In the genomic region with DNA sequence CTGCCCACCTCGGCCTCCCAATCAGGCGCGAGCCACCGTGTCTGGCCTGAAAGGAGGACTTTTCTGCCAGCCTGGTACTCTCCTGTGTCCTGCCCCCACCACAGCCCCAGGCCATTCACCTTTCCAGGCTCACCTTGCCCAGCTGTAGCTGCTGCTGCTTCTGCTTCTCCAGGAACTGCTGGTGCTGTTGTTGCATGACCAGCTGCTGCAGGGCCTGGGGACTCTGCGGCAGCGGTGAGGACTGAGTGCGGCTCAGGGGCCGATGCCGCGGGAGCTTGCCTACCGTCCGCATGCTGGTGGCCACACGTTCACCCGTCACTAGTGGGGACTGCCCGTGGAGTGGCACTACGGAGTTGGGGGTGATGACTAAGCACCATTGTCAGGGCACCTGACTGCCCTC, we compare ENCODE assay signal across 31 cellular contexts. TPM values are rescaled to one million over a fixed set of nuclear protein-coding genes. Genes with fewer than 3 reads are reported as not detected.
DNase-seq lines count a peak whose midpoint lies in the region; ATAC-seq and TF ChIP-seq lines count a peak whose summit lies in the region.
"Had no signal": no experiment of that assay in that cellular context is flagged by ENCODE, and none has a peak within 500 bp of the region (broad histone marks: within the 10 kb centered on the region; RNA-seq: fewer than 3 reads in every experiment).

No MANE protein-coding gene starts in this region.

- no peaks in the 10 kb centered on the region for H3K9me3 Mint-ChIP-seq in memory B cell
- H3K9me3 Mint-ChIP-seq in type B pancreatic cell, result no peaks in the 10 kb centered on the region
- H3K9me3 Mint-ChIP-seq: effector memory CD8-positive, alpha-beta T cell had no signal

- H3K27me3 ChIP-seq in WERI-Rb-1 (ENCODE audit: insufficient read depth, low read depth, severe bottlenecking), result no peaks in the 10 kb centered on the region
- H3K27me3 ChIP-seq: ascending aorta, neutrophil, tibial artery had no signal

- H3K36me3 ChIP-seq in HEK293 (ENCODE audit: control insufficient read depth in 2 of 2, insufficient read depth in 1 of 2, low read length in 2 of 2), result peaks cover 0 to 53% of the 10 kb centered on the region in 2 experiments; a peak in 2 of 3 replicates
- peaks cover 92% of the 10 kb centered on the region for H3K36me3 ChIP-seq in WERI-Rb-1

- H3K4me1 ChIP-seq in HEK293 (ENCODE audit: control insufficient read depth, insufficient read depth, low read length), result peaks cover 10% of the 10 kb centered on the region
- H3K4me1 ChIP-seq: ascending aorta, left ventricle myocardium inferior had no signal

- H3K9me3 ChIP-seq in HEK293 (ENCODE audit: control insufficient read depth, insufficient read depth, low read depth, low read length) (no peaks in the 10 kb centered on the region), WERI-Rb-1 (ENCODE audit: severe bottlenecking) (no peaks in the 10 kb centered on the region)
- H3K9me3 ChIP-seq: ascending aorta, left ventricle myocardium inferior, neutrophil, tibial artery had no signal

- ATAC-seq in memory B cell (ENCODE audit: low read depth), result no peak
- ATAC-seq: effector memory CD8-positive, alpha-beta T cell; Panc1; sciatic nerve had no signal

- H3K27me3 Mint-ChIP-seq in memory B cell (no peaks in the 10 kb centered on the region), type B pancreatic cell (no peaks in the 10 kb centered on the region)
- H3K27me3 Mint-ChIP-seq: effector memory CD8-positive, alpha-beta T cell; progenitor cell of endocrine pancreas had no signal

- no peak overlapping the region for H3K4me3 Mint-ChIP-seq in memory B cell
- H3K4me3 Mint-ChIP-seq in type B pancreatic cell, result no peak overlapping the region
- H3K4me3 Mint-ChIP-seq: CD14-positive monocyte had no signal

- H3K36me3 Mint-ChIP-seq in memory B cell (peaks cover 17% of the 10 kb centered on the region), type B pancreatic cell (peaks cover 5% of the 10 kb centered on the region)

- H3K27ac ChIP-seq in HEK293 (ENCODE audit: extremely low read depth, low read depth, low read length) (no peak overlapping the region), WERI-Rb-1 (peak overlapping the region; percentile 56; the same call in 1 of the 2 replicates)
- H3K27ac ChIP-seq: left ventricle myocardium inferior, neutrophil had no signal

- TF ChIP-seq CTCF in HEK293 (tag by site-specific recombination; IDR thresholded peaks at IDR 0.05) (no peak), WERI-Rb-1 (IDR thresholded peaks at IDR 0.05; ENCODE audit: low read depth, low read length) (no peak), type B pancreatic cell (conservative IDR thresholded peaks at IDR 0.05) (no peak)

- CTCF ChIA-PET in HEK293 (lab: Yijun Ruan, JAX), result interaction anchor here (0.8 to 8.1 kb wide), 6 partner anchors 16 to 80 kb away, joined by 3 to 98 read pairs (median 8); partner anchors contain the start of gene HDAC5

- H3K4me3 ChIP-seq in HEK293 (ENCODE audit: low read depth, low read length), result no peak overlapping the region
- no peak overlapping the region for H3K4me3 ChIP-seq in WERI-Rb-1 (ENCODE audit: low read depth, low read length)
- H3K4me3 ChIP-seq: ascending aorta, coronary artery, left ventricle myocardium inferior, tibial artery had no signal

- H3K4me1 Mint-ChIP-seq in memory B cell (peaks cover 4% of the 10 kb centered on the region), type B pancreatic cell (ENCODE audit: unreplicated experiment) (peaks cover 20% of the 10 kb centered on the region)
- H3K4me1 Mint-ChIP-seq: CD14-positive monocyte had no signal

- POLR2A ChIA-PET in HEK293 (lab: Yijun Ruan, JAX), result interaction anchor here (1.4 to 2.4 kb wide), 3 partner anchors 22 to 80 kb away, joined by 4 to 7 read pairs (median 5); partner anchors contain the start of gene LSM12

- H3K27ac Mint-ChIP-seq in memory B cell (peak overlapping the region; percentile 21), type B pancreatic cell (peak overlapping the region; percentile 24)
- H3K27ac Mint-ChIP-seq: CD14-positive monocyte had no signal

- no peak for DNase-seq in WERI-Rb-1
- no peak for DNase-seq in memory B cell (ENCODE audit: low spot score in 2 of 2)
- no peak for DNase-seq in type B pancreatic cell (ENCODE audit: extremely low spot score, unreplicated experiment)
- DNase-seq in GM19240 (ENCODE audit: insufficient read length, low spot score), result no peak
- DNase-seq in UCSD-AML1 (lab: John Stamatoyannopoulos, UW; ENCODE audit: unreplicated experiment), result no peak
- no peak for DNase-seq in NCI-H2107 (lab: John Stamatoyannopoulos, UW)
- DNase-seq: activated CD4-positive, alpha-beta T cell treated with anti-CD3 and anti-CD28 coated beads for 4 hours; activated gamma-delta T cell treated with Interleukin-2 at 50 U/mL for 16 hours; activated T-cell treated with anti-CD3 and anti-CD28 coated beads, Interleukin-2, amount 50 U/mL, for 1 hour; DMS79; effector memory CD8-positive, alpha-beta T cell; GDM1; GOT3; Karpas-422; left ventricle myocardium inferior; MV-4-11; NCI-H1436; NCI-H2081; NCI-H345; NCI-H69; SHP77 treated with DMSO at 0.1 percent for 48 hours; stimulated activated CD4-positive, alpha-beta T cell treated with anti-CD3 and anti-CD28 coated beads, Interleukin-4, amount 100 ng/mL, for 1 hour; tibial artery had no signal

TF ChIP-seq in HEK293, 187 proteins besides CTCF, POLR2A, EP300 and RAD21:
- 0 out of 2 replicates have a peak, but pooled peaks have one; percentile 13 for TF ChIP-seq HIC1 (tag by site-specific recombination; IDR thresholded peaks at IDR 0.05)
- no peak for TF ChIP-seq TSHZ1 (tag by site-specific recombination; IDR thresholded peaks at IDR 0.05; ENCODE audit: borderline replicate concordance)
TF ChIP-seq in HEK293: peak in this region for 1.

RNA-seq across cellular contexts. Expression of gene G6PC3, which starts 17.7 kb away (rescaled TPM):
- total RNA-seq in type B pancreatic cell (ENCODE audit: low replicate concordance), result 63.6 and 63.7 TPM in 2 replicates

RNA-seq across cellular contexts. Expression of gene LSM12, which starts 21.8 kb away (rescaled TPM):
- total RNA-seq in type B pancreatic cell (ENCODE audit: low replicate concordance), result 44.8 and 50.6 TPM in 2 replicates

RNA-seq across cellular contexts. Expression of gene HDAC5, which starts 35.2 kb away (rescaled TPM):
- 43.3 and 48.9 TPM in 2 replicates for total RNA-seq in type B pancreatic cell (ENCODE audit: low replicate concordance)

RNA-seq across cellular contexts. Expression of gene HROB, which starts 53.5 kb away (rescaled TPM):
- total RNA-seq in type B pancreatic cell (ENCODE audit: low replicate concordance), result 5.4 and 10.6 TPM in 2 replicates
- total RNA-seq: ascending aorta had no signal
